Comparison of ENCODE assay signal across 7 cellular contexts in the genomic region with DNA sequence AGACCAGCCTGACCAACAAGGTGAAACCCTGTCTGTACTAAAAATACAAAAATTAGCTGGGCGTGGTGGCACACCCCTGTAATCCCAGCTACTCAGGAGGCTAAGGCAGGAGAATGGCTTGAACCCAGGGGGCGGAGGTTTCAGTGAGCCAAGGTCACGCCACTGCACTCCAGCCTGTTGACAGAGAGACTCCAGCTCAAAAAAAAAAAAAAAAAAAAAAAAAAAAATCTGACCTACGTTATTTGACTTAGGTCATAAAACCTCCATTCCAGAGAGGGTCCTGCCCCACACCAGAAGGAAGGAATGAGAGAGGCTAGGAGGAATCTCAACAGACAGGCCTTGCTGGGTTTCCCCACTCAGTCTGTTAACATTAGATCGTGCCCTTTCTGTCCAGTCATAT. TPM values are rescaled to one million over a fixed set of nuclear protein-coding genes. Genes with fewer than 3 reads are reported as not detected.
"Had no signal": no experiment of that assay in that cellular context is flagged by ENCODE, and none has a peak within 500 bp of the region (broad histone marks: within the 10 kb centered on the region; RNA-seq: fewer than 3 reads in every experiment).

No MANE protein-coding gene starts in this region.

RNA-seq across cellular contexts. Expression of a gene that starts 2.0 kb away (rescaled TPM):
- total RNA-seq: activated CD4-positive, alpha-beta T cell treated with anti-CD3 and anti-CD28 coated beads, Interleukin-2, amount 10 ng/mL, durations not matched to agents 24 days and 14 days; aorta; MCF 10A; OCI-LY7; Right ventricle myocardium superior; SJCRH30; T-helper 2 cell treated with Interferon-gamma antibody and Interleukin-4, amounts not matched to agents 100 ng/mL and 5 ng/mL, for 36 hours had no signal
